In the genomic region with DNA sequence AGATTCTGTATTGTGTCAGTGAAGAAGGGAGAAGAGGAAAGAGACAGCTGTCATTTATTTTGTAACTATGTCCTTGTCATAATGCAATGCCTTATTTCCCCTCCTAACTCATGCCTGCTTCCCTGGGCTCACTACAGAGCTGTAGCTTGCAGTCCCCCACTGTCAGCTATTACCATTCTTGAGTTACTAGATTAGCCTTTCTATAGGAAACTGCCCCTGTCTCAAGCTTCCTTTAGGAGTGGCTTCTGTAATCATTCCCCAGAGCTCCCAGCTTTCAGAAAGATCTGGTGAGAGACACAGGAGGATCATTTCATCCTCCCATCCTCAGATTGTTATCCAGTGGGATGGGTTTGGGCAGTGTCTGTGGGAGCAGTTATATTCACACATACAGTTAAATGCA, we compare ENCODE assay signal across 2 cellular contexts.
TF ChIP-seq lines count a peak whose summit lies in the region.

No MANE protein-coding gene starts in this region.

TF ChIP-seq in SK-N-SH, 30 proteins besides CTCF, POLR2A, EP300 and RAD21 (continued from another document):
- TF ChIP-seq, protein P1, sequence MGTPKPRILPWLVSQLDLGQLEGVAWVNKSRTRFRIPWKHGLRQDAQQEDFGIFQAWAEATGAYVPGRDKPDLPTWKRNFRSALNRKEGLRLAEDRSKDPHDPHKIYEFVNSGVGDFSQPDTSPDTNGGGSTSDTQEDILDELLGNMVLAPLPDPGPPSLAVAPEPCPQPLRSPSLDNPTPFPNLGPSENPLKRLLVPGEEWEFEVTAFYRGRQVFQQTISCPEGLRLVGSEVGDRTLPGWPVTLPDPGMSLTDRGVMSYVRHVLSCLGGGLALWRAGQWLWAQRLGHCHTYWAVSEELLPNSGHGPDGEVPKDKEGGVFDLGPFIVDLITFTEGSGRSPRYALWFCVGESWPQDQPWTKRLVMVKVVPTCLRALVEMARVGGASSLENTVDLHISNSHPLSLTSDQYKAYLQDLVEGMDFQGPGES (IDR thresholded peaks at IDR 0.05; ENCODE audit: low read depth, low read length), result no peak
- TF ChIP-seq SMC3 (IDR thresholded peaks at IDR 0.05; ENCODE audit: low read depth, low read length), result no peak
- TF ChIP-seq FOXJ3 (CRISPR knock-in tag; IDR thresholded peaks at IDR 0.05), result no peak
- TF ChIP-seq POLR2AphosphoS5 (IDR thresholded peaks at IDR 0.05; ENCODE audit: low read depth, low read length), result no peak
- TF ChIP-seq GABPA (IDR thresholded peaks at IDR 0.05; ENCODE audit: low read depth), result no peak
- no peak for TF ChIP-seq EZH2phosphoT487 (IDR thresholded peaks at IDR 0.05; ENCODE audit: borderline replicate concordance, low read depth)

TF ChIP-seq in SK-N-SH treated with all-trans-retinoic acid at 6 μM for 48 hours, 23 proteins besides CTCF, POLR2A, EP300 and RAD21 (continued from another document):
- no peak for TF ChIP-seq ZNF8 (CRISPR knock-in tag; IDR thresholded peaks at IDR 0.05)
- no peak for TF ChIP-seq RARB (CRISPR knock-in tag; IDR thresholded peaks at IDR 0.05)
- no peak for TF ChIP-seq BACH2 (CRISPR knock-in tag; IDR thresholded peaks at IDR 0.05; ENCODE audit: borderline replicate concordance)
- no peak for TF ChIP-seq CSRNP3 (CRISPR knock-in tag; IDR thresholded peaks at IDR 0.05)
